Comparison of ENCODE assay signal across 34 cellular contexts in genomic region chr7:36860679-36861078, GRCh38.
"Had no signal": no experiment of that assay in that cellular context is flagged by ENCODE, and none has a peak within 500 bp of the region (broad histone marks: within the 10 kb centered on the region; RNA-seq: fewer than 3 reads in every experiment).

No MANE protein-coding gene starts in this region.

- H3K27ac Mint-ChIP-seq: activated B cell treated with CpG ODN at 0.5 μM for 24 hours; activated CD4-positive, alpha-beta memory T cell treated with anti-CD3 and anti-CD28 coated beads for 36 hours; activated CD4-positive, alpha-beta T cell treated with anti-CD3 and anti-CD28 coated beads, Interleukin-2, amount 10 ng/mL, durations not matched to agents 24 days and 14 days; activated CD8-positive, alpha-beta T cell treated with anti-CD3 and anti-CD28 coated beads for 36 hours; activated naive CD4-positive, alpha-beta T cell treated with anti-CD3 and anti-CD28 coated beads for 36 hours; activated naive CD8-positive, alpha-beta T cell treated with anti-CD3 and anti-CD28 coated beads for 36 hours; activated T-cell treated with anti-CD3 and anti-CD28 coated beads, Interleukin-2, amount 50 U/mL, for 72 hours; activated T-helper 1 cell treated with anti-CD3 and anti-CD28 coated beads, Interleukin-12 subunit alpha, Interleukin-12 subunit beta, Interleukin-2, Interleukin-4 antibody, amounts not matched to agents 30 ng/mL and 10 ng/mL and 1 ng/mL, durations not matched to agents 14 hours and 24 hours and 36 hours; activated T-helper 17 cell treated with anti-CD3 and anti-CD28 coated beads, Interleukin-2, amount 50 U/mL, for 72 hours; T-cell; T-helper 17 cell had no signal

- H3K36me3 ChIP-seq: adrenal gland, ascending aorta, cardiac muscle cell had no signal

- H3K27me3 ChIP-seq: adrenal gland, ascending aorta, cardiac muscle cell had no signal

- DNase-seq: activated B cell treated with CpG ODN at 0.5 μM for 24 hours; activated CD4-positive, alpha-beta memory T cell treated with anti-CD3 and anti-CD28 coated beads for 36 hours; activated CD4-positive, alpha-beta T cell treated with anti-CD3 and anti-CD28 coated beads for 4 hours; activated CD4-positive, alpha-beta T cell treated with anti-CD3 and anti-CD28 coated beads, Interleukin-2, amount 10 ng/mL, durations not matched to agents 24 days and 14 days; activated CD4-positive, alpha-beta T cell treated with anti-CD3 and anti-CD28 coated beads, Interleukin-2, amount 50 U/mL, for 1 hour; activated CD4-positive, alpha-beta T cell treated with anti-CD3 and anti-CD28 coated beads, Interleukin-2, amount 50 U/mL, for 4 hours; activated CD4-positive, CD25-positive, alpha-beta regulatory T cell treated with anti-CD3 and anti-CD28 coated beads, Interleukin-2, amount 50 U/mL, for 72 hours; activated CD8-positive, alpha-beta memory T cell treated with anti-CD3 and anti-CD28 coated beads, Interleukin-2, amount 50 U/mL, for 4 hours; activated CD8-positive, alpha-beta T cell treated with anti-CD3 and anti-CD28 coated beads for 36 hours; activated effector memory CD4-positive, alpha-beta T cell treated with anti-CD3 and anti-CD28 coated beads, Interleukin-2, amount 50 U/mL, for 16 hours; activated gamma-delta T cell treated with Interleukin-2 at 50 U/mL for 16 hours; activated naive CD4-positive, alpha-beta T cell; activated naive CD4-positive, alpha-beta T cell treated with anti-CD3 and anti-CD28 coated beads for 36 hours; activated naive CD4-positive, alpha-beta T cell treated with anti-CD3 and anti-CD28 coated beads, Interleukin-2, amount 50 U/mL, for 16 hours; activated naive CD8-positive, alpha-beta T cell treated with anti-CD3 and anti-CD28 coated beads for 36 hours; activated T-cell treated with anti-CD3 and anti-CD28 coated beads for 4 hours; activated T-cell treated with anti-CD3 and anti-CD28 coated beads, Interleukin-2, amount 50 U/mL, for 1 hour; activated T-cell treated with anti-CD3 and anti-CD28 coated beads, Interleukin-2, amount 50 U/mL, for 4 hours; activated T-cell treated with anti-CD3 and anti-CD28 coated beads, Interleukin-2, amount 50 U/mL, for 72 hours; adrenal gland; amniotic stem cell; anterior cingulate cortex; caudate nucleus; cerebellar nuclear complex; T-cell; T-helper 17 cell had no signal

- H3K9me3 ChIP-seq: adrenal gland, ascending aorta had no signal

- H3K4me3 Mint-ChIP-seq: activated B cell treated with CpG ODN at 0.5 μM for 24 hours; activated CD4-positive, alpha-beta memory T cell treated with anti-CD3 and anti-CD28 coated beads for 36 hours; activated CD4-positive, alpha-beta T cell treated with anti-CD3 and anti-CD28 coated beads, Interleukin-2, amount 10 ng/mL, durations not matched to agents 24 days and 14 days; activated CD8-positive, alpha-beta T cell treated with anti-CD3 and anti-CD28 coated beads for 36 hours; activated naive CD4-positive, alpha-beta T cell treated with anti-CD3 and anti-CD28 coated beads for 36 hours; activated naive CD8-positive, alpha-beta T cell treated with anti-CD3 and anti-CD28 coated beads for 36 hours; activated T-cell treated with anti-CD3 and anti-CD28 coated beads, Interleukin-2, amount 50 U/mL, for 4 hours; activated T-cell treated with anti-CD3 and anti-CD28 coated beads, Interleukin-2, amount 50 U/mL, for 72 hours; activated T-helper 1 cell treated with anti-CD3 and anti-CD28 coated beads, Interleukin-12 subunit alpha, Interleukin-12 subunit beta, Interleukin-2, Interleukin-4 antibody, amounts not matched to agents 30 ng/mL and 10 ng/mL and 1 ng/mL, durations not matched to agents 14 hours and 24 hours and 36 hours; activated T-helper 17 cell treated with anti-CD3 and anti-CD28 coated beads, Interleukin-2, amount 50 U/mL, for 72 hours; brain; central memory CD8-positive, alpha-beta T cell; T-cell; T-helper 17 cell had no signal

- H3K4me3 ChIP-seq: adrenal gland, ascending aorta, cardiac muscle cell had no signal

- H3K4me1 ChIP-seq: ascending aorta had no signal

- H3K27me3 Mint-ChIP-seq: activated B cell treated with CpG ODN at 0.5 μM for 24 hours; activated CD4-positive, alpha-beta memory T cell treated with anti-CD3 and anti-CD28 coated beads for 36 hours; activated CD4-positive, alpha-beta T cell treated with anti-CD3 and anti-CD28 coated beads, Interleukin-2, amount 10 ng/mL, durations not matched to agents 24 days and 14 days; activated CD8-positive, alpha-beta T cell treated with anti-CD3 and anti-CD28 coated beads for 36 hours; activated naive CD8-positive, alpha-beta T cell treated with anti-CD3 and anti-CD28 coated beads for 36 hours; activated T-helper 17 cell treated with anti-CD3 and anti-CD28 coated beads, Interleukin-2, amount 50 U/mL, for 72 hours; brain; central memory CD8-positive, alpha-beta T cell; T-cell; T-helper 17 cell had no signal

- ATAC-seq: activated CD8-positive, alpha-beta T cell treated with anti-CD3 and anti-CD28 coated beads for 36 hours; activated naive CD4-positive, alpha-beta T cell treated with anti-CD3 and anti-CD28 coated beads, Interleukin-2, amount 50 U/mL, for 72 hours; activated T-cell treated with anti-CD3 and anti-CD28 coated beads, Interleukin-2, amount 50 U/mL, for 4 hours; activated T-cell treated with anti-CD3 and anti-CD28 coated beads, Interleukin-2, amount 50 U/mL, for 72 hours; activated T-helper 17 cell treated with anti-CD3 and anti-CD28 coated beads, Interleukin-2, amount 50 U/mL, for 72 hours; T-cell; T-helper 17 cell had no signal

- H3K9me3 Mint-ChIP-seq: activated B cell treated with CpG ODN at 0.5 μM for 24 hours; activated CD4-positive, alpha-beta memory T cell treated with anti-CD3 and anti-CD28 coated beads for 36 hours; activated CD8-positive, alpha-beta T cell treated with anti-CD3 and anti-CD28 coated beads for 36 hours; activated naive CD4-positive, alpha-beta T cell treated with anti-CD3 and anti-CD28 coated beads for 36 hours; activated naive CD4-positive, alpha-beta T cell treated with anti-CD3 and anti-CD28 coated beads, Interleukin-2, amount 50 U/mL, for 72 hours; activated naive CD8-positive, alpha-beta T cell treated with anti-CD3 and anti-CD28 coated beads for 36 hours; activated T-cell treated with anti-CD3 and anti-CD28 coated beads, Interleukin-2, amount 50 U/mL, for 4 hours; activated T-helper 17 cell treated with anti-CD3 and anti-CD28 coated beads, Interleukin-2, amount 50 U/mL, for 72 hours; brain; central memory CD8-positive, alpha-beta T cell had no signal

- H3K27ac ChIP-seq: adrenal gland, ascending aorta, cardiac muscle cell, VCaP had no signal

- H3K4me1 Mint-ChIP-seq: activated B cell treated with CpG ODN at 0.5 μM for 24 hours had no signal
